In the genomic region with DNA sequence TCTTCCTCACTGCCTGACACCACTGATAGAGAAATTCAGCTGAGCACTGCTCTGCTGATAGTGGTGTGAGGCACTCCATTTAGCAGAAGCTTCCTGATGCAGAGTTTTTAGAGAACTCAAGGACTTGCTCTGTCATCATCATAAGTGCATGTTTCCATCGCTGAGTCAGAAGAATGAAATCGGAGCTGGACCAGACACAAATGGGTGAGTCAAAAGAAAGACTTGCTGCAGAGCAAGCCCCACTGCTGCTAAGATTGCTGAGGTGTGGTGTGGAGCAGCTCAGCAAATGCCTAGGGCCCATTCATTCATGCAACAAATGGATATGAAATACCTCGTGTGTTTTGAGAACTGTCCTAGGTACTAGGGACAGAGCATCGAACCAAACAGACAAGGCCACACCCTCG, we compare ENCODE assay signal across 12 cellular contexts.
DNase-seq lines count a peak whose midpoint lies in the region; ATAC-seq, FAIRE-seq and TF ChIP-seq lines count a peak whose summit lies in the region.
"Had no signal": no experiment of that assay in that cellular context is flagged by ENCODE, and none has a peak within 500 bp of the region (broad histone marks: within the 10 kb centered on the region; RNA-seq: fewer than 3 reads in every experiment).

No MANE protein-coding gene starts in this region.

- CTCF ChIA-PET in activated CD4-positive, alpha-beta T cell treated with anti-CD3 and anti-CD28 coated beads for 36 hours (lab: Charles Lee), result interaction anchor here (0.7 kb wide), 1 partner anchor 14 kb away, joined by 4 read pairs; no protein-coding TSS in a partner anchor
- CTCF ChIA-PET in activated CD4-positive, alpha-beta T cell treated with anti-CD3 and anti-CD28 coated beads, Interleukin-2, amount 10 ng/mL, durations not matched to agents 7 days and 5 days (lab: Charles Lee), result interaction anchor here (1.6 kb wide), 1 partner anchor 47 kb away, joined by 4 read pairs; no protein-coding TSS in a partner anchor

- no peaks in the 10 kb centered on the region for H3K9me1 ChIP-seq in keratinocyte (ENCODE audit: control insufficient read depth, extremely low read depth, insufficient read depth, low read length)

- intact Hi-C loops in activated CD4-positive, alpha-beta T cell treated with anti-CD3 and anti-CD28 coated beads for 36 hours (cut with DNase I, micrococcal nuclease), result no loop called here

- H3K27ac Mint-ChIP-seq in activated CD4-positive, alpha-beta T cell treated with anti-CD3 and anti-CD28 coated beads for 36 hours, result no peak overlapping the region
- H3K27ac Mint-ChIP-seq in activated CD4-positive, alpha-beta T cell treated with anti-CD3 and anti-CD28 coated beads, Interleukin-2, amount 10 ng/mL, durations not matched to agents 7 days and 5 days, result no peak overlapping the region
- no peak overlapping the region for H3K27ac Mint-ChIP-seq in progenitor cell of endocrine pancreas
- H3K27ac Mint-ChIP-seq: activated CD8-positive, alpha-beta T cell treated with anti-CD3 and anti-CD28 coated beads for 36 hours had no signal

- H3K9me3 Mint-ChIP-seq in activated CD4-positive, alpha-beta T cell treated with anti-CD3 and anti-CD28 coated beads for 36 hours (ENCODE audit: low read depth), result no peaks in the 10 kb centered on the region
- H3K9me3 Mint-ChIP-seq in activated CD4-positive, alpha-beta T cell treated with anti-CD3 and anti-CD28 coated beads, Interleukin-2, amount 10 ng/mL, durations not matched to agents 7 days and 5 days, result no peaks in the 10 kb centered on the region
- H3K9me3 Mint-ChIP-seq in progenitor cell of endocrine pancreas (ENCODE audit: low read depth), result no peaks in the 10 kb centered on the region
- H3K9me3 Mint-ChIP-seq: activated CD8-positive, alpha-beta T cell treated with anti-CD3 and anti-CD28 coated beads for 36 hours had no signal

- H3K36me3 Mint-ChIP-seq in activated CD4-positive, alpha-beta T cell treated with anti-CD3 and anti-CD28 coated beads for 36 hours (ENCODE audit: low read depth), result no peaks in the 10 kb centered on the region
- no peaks in the 10 kb centered on the region for H3K36me3 Mint-ChIP-seq in activated CD4-positive, alpha-beta T cell treated with anti-CD3 and anti-CD28 coated beads, Interleukin-2, amount 10 ng/mL, durations not matched to agents 7 days and 5 days (ENCODE audit: low read depth)
- no peaks in the 10 kb centered on the region for H3K36me3 Mint-ChIP-seq in progenitor cell of endocrine pancreas (ENCODE audit: insufficient read depth)
- H3K36me3 Mint-ChIP-seq: naive B cell had no signal

- H3K4me2 ChIP-seq in keratinocyte (ENCODE audit: control insufficient read depth, extremely low read depth, insufficient read depth, low read depth, low read length), result peak overlapping the region; percentile 49

- H4K20me1 ChIP-seq in keratinocyte (ENCODE audit: control insufficient read depth, extremely low read depth, insufficient read depth, low read length), result no peaks in the 10 kb centered on the region

- no peaks in the 10 kb centered on the region for H3K27me3 ChIP-seq in keratinocyte (ENCODE audit: control insufficient read depth, extremely low read depth, insufficient read depth, low read length)
- H3K27me3 ChIP-seq: BE2C had no signal

- dilution Hi-C loops in keratinocyte (cut with MboI; ENCODE audit: extremely low pct_ligation_motif_present, low sequenced_read_pairs), result no loop called here

- no peaks in the 10 kb centered on the region for H3K36me3 ChIP-seq in keratinocyte (ENCODE audit: control insufficient read depth in 2 of 2, extremely low read depth in 1 of 2, insufficient read depth in 2 of 2, low read length in 2 of 2)
- H3K36me3 ChIP-seq: BE2C had no signal

- no peak overlapping the region for H3K4me3 ChIP-seq in astrocyte of the cerebellum (ENCODE audit: low read depth, low read length)
- H3K4me3 ChIP-seq in keratinocyte (ENCODE audit: control insufficient read depth in 2 of 3, extremely low read depth in 1 of 3, insufficient read depth in 2 of 3, low read depth in 1 of 3, low read length in 3 of 3), result no peak overlapping the region

- no peak for DNase-seq in activated CD4-positive, alpha-beta T cell treated with anti-CD3 and anti-CD28 coated beads for 36 hours
- DNase-seq in activated CD4-positive, alpha-beta T cell treated with anti-CD3 and anti-CD28 coated beads, Interleukin-2, amount 10 ng/mL, durations not matched to agents 7 days and 5 days, result no peak
- peak; percentile 89 for DNase-seq in astrocyte of the cerebellum (ENCODE audit: low read depth)
- DNase-seq in keratinocyte (ENCODE audit: low read depth, low spot score), result peak; percentile 78
- DNase-seq in urothelium cell line (ENCODE audit: low spot score), result peak; percentile 85
- no peak for DNase-seq in retina
- no peak for DNase-seq in progenitor cell of endocrine pancreas (ENCODE audit: low spot score, unreplicated experiment)
- DNase-seq: activated CD8-positive, alpha-beta T cell treated with anti-CD3 and anti-CD28 coated beads for 36 hours; BE2C; naive B cell; NCI-H774 had no signal

- POLR2A ChIA-PET in activated CD4-positive, alpha-beta T cell treated with anti-CD3 and anti-CD28 coated beads for 36 hours (lab: Charles Lee), result no interaction called here
- POLR2A ChIA-PET in activated CD4-positive, alpha-beta T cell treated with anti-CD3 and anti-CD28 coated beads, Interleukin-2, amount 10 ng/mL, durations not matched to agents 7 days and 5 days (lab: Charles Lee), result no interaction called here

- no peaks in the 10 kb centered on the region for H3K4me1 Mint-ChIP-seq in activated CD4-positive, alpha-beta T cell treated with anti-CD3 and anti-CD28 coated beads for 36 hours
- no peaks in the 10 kb centered on the region for H3K4me1 Mint-ChIP-seq in activated CD4-positive, alpha-beta T cell treated with anti-CD3 and anti-CD28 coated beads, Interleukin-2, amount 10 ng/mL, durations not matched to agents 7 days and 5 days
- peaks cover 11% of the 10 kb centered on the region for H3K4me1 Mint-ChIP-seq in progenitor cell of endocrine pancreas (ENCODE audit: low read depth)

- no peaks in the 10 kb centered on the region for H3K9me3 ChIP-seq in keratinocyte (ENCODE audit: control insufficient read depth, low read depth, low read length)
- H3K9me3 ChIP-seq: BE2C had no signal

- H3K4me1 ChIP-seq in keratinocyte (ENCODE audit: control insufficient read depth, extremely low read depth, insufficient read depth, low read length), result peaks cover 28% of the 10 kb centered on the region

- in situ Hi-C loops in astrocyte of the cerebellum (cut with HindIII; ENCODE audit: low sequenced_read_pairs), result no loop called here

- H3K9ac ChIP-seq in keratinocyte (ENCODE audit: control insufficient read depth, extremely low read depth, insufficient read depth, low read length), result no peak overlapping the region

- H3K27ac ChIP-seq in keratinocyte (ENCODE audit: control insufficient read depth, insufficient read depth, low read length), result no peak overlapping the region

- no peak overlapping the region for H2AFZ ChIP-seq in keratinocyte (ENCODE audit: control insufficient read depth, low read length)

- TF ChIP-seq CTCF in astrocyte of the cerebellum (IDR thresholded peaks at IDR 0.05; ENCODE audit: low read depth, low read length, missing control alignments) (no peak), keratinocyte (optimal IDR thresholded peaks at IDR 0.05 in 1 of 3, IDR thresholded peaks at IDR 0.05 in 1 of 3, conservative IDR thresholded peaks at IDR 0.05 in 1 of 3; ENCODE audit: extremely low read depth in 1 of 3, insufficient read depth in 2 of 3, low read length in 3 of 3) (no peak), progenitor cell of endocrine pancreas (IDR thresholded peaks at IDR 0.05; ENCODE audit: unreplicated experiment) (no peak)

- FAIRE-seq in keratinocyte (lab: Jason Lieb, UNC), result peak; percentile 99
- FAIRE-seq in urothelium cell line (lab: Jason Lieb, UNC), result no peak

- H3K4me3 Mint-ChIP-seq in activated CD4-positive, alpha-beta T cell treated with anti-CD3 and anti-CD28 coated beads for 36 hours, result no peak overlapping the region
- H3K4me3 Mint-ChIP-seq in activated CD4-positive, alpha-beta T cell treated with anti-CD3 and anti-CD28 coated beads, Interleukin-2, amount 10 ng/mL, durations not matched to agents 7 days and 5 days, result no peak overlapping the region
- no peak overlapping the region for H3K4me3 Mint-ChIP-seq in progenitor cell of endocrine pancreas (ENCODE audit: low read depth)
- H3K4me3 Mint-ChIP-seq: activated CD8-positive, alpha-beta T cell treated with anti-CD3 and anti-CD28 coated beads for 36 hours; naive B cell had no signal

- ATAC-seq in activated CD4-positive, alpha-beta T cell treated with anti-CD3 and anti-CD28 coated beads for 36 hours, result peak; percentile 26
- ATAC-seq in HG02938 (IDR thresholded peaks at IDR 0.05; ENCODE audit: unreplicated experiment), result no peak
- ATAC-seq: activated CD8-positive, alpha-beta T cell treated with anti-CD3 and anti-CD28 coated beads for 36 hours had no signal

- peaks cover 3% of the 10 kb centered on the region for H3K27me3 Mint-ChIP-seq in activated CD4-positive, alpha-beta T cell treated with anti-CD3 and anti-CD28 coated beads for 36 hours
- H3K27me3 Mint-ChIP-seq in activated CD4-positive, alpha-beta T cell treated with anti-CD3 and anti-CD28 coated beads, Interleukin-2, amount 10 ng/mL, durations not matched to agents 7 days and 5 days, result peaks cover 11% of the 10 kb centered on the region
- H3K27me3 Mint-ChIP-seq in progenitor cell of endocrine pancreas, result peaks cover 8% of the 10 kb centered on the region
- H3K27me3 Mint-ChIP-seq: activated CD8-positive, alpha-beta T cell treated with anti-CD3 and anti-CD28 coated beads for 36 hours had no signal

- H3K79me2 ChIP-seq in keratinocyte (ENCODE audit: control insufficient read depth, insufficient read depth, low read length), result no peaks in the 10 kb centered on the region

Comparison
In these comparisons a context has a peak if more than half of its experiments do, and no peak if none do; other contexts are left out.
1. DNase-seq: peak in astrocyte of the cerebellum (single experiment), keratinocyte (single experiment) and urothelium cell line (single experiment); none in activated CD4-positive, alpha-beta T cell treated with anti-CD3 and anti-CD28 coated beads for 36 hours (single experiment), activated CD4-positive, alpha-beta T cell treated with anti-CD3 and anti-CD28 coated beads, Interleukin-2, amount 10 ng/mL, durations not matched to agents 7 days and 5 days (single experiment), retina (single experiment) and progenitor cell of endocrine pancreas (single experiment).